Comparison of ENCODE assay signal across 8 cellular contexts in the genomic region with DNA sequence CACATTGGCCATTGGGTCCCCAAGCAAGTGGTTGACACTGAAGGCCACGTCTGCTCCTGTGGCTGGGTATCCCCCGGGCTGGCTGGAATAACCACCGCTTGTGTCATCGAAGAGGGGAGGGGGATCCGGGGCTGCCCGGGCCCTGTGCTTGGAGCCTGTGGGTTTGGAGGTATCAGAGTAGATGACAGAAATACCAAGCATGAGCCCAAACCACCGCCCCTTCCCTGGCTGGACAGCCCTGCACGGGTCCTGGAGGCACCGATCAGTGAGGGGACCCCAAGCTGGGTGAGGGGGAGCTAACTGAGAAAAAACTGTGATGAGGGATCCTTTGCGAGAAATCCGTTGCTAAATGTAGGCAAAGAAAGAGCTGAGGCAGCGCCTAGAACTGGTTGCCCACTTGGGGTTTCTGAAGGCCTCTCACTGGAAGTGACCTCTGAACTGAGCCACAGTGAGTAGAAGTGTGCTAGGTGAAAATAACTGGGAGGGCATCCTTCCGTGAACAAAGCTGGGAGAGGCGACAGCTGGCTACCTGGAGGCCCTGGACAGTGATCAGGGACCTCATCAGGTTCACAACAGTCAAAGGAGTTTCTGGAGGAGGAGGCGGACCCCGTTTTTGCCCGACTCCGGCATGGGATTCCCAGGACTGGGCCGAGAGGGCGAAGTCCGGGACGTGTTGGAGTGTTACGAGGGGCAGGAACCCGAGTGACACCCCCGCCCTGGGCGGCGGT. TPM values are rescaled to one million over a fixed set of nuclear protein-coding genes. Genes with fewer than 3 reads are reported as not detected.
DNase-seq lines count a peak whose midpoint lies in the region; ATAC-seq and TF ChIP-seq lines count a peak whose summit lies in the region.

No MANE protein-coding gene starts in this region.

- H3K27ac ChIP-seq in stomach, result peak overlapping the region; percentile 92 to 98 (median 97)

- peaks cover 18% of the 10 kb centered on the region for H3K27me3 Mint-ChIP-seq in activated naive CD8-positive, alpha-beta T cell treated with anti-CD3 and anti-CD28 coated beads for 36 hours
- peaks cover 8 to 18% (median 15%) of the 10 kb centered on the region in 3 donors for H3K27me3 Mint-ChIP-seq in immature natural killer cell (ENCODE audit: low read depth in 3 of 3)

- peaks cover 24% of the 10 kb centered on the region for H3K27me3 ChIP-seq in HAP-1 (ENCODE audit: low read depth)
- peaks cover 0 to 27% (median 19%) of the 10 kb centered on the region in 3 donors for H3K27me3 ChIP-seq in stomach

- H3K9me3 ChIP-seq in HAP-1 (no peaks in the 10 kb centered on the region), stomach (no peaks in the 10 kb centered on the region)

- H3K27ac Mint-ChIP-seq in activated naive CD8-positive, alpha-beta T cell treated with anti-CD3 and anti-CD28 coated beads for 36 hours, result peak overlapping the region; percentile 79
- peak overlapping the region; percentile 75 to 94 (median 81) for H3K27ac Mint-ChIP-seq in immature natural killer cell

- H3K4me3 Mint-ChIP-seq in activated naive CD8-positive, alpha-beta T cell treated with anti-CD3 and anti-CD28 coated beads for 36 hours, result peak overlapping the region; percentile 90
- peak overlapping the region; percentile 86 to 94 (median 92) for H3K4me3 Mint-ChIP-seq in immature natural killer cell

- DNase-seq in AG10803 (ENCODE audit: low read depth) (no peak), HAP-1 (ENCODE audit: low spot score in 2 of 2) (no peak), immature natural killer cell (no peak), stomach (no peak), SIG-M5 (lab: John Stamatoyannopoulos, UW) (no peak), occipital lobe (lab: John Stamatoyannopoulos, UW) (no peak)
- DNase-seq in activated naive CD8-positive, alpha-beta T cell treated with anti-CD3 and anti-CD28 coated beads for 36 hours, result no peak

- WGBS in stomach, 5 donors, result 12 to 21% (median 16%) methylated on average over 19 to 27 of the region's 27 CpGs

- TF ChIP-seq CTCF in AG10803 (conservative IDR thresholded peaks at IDR 0.05; ENCODE audit: low read length) (no peak), stomach (IDR thresholded peaks at IDR 0.05) (no peak)

- H3K36me3 Mint-ChIP-seq in activated naive CD8-positive, alpha-beta T cell treated with anti-CD3 and anti-CD28 coated beads for 36 hours, result peaks cover 8% of the 10 kb centered on the region
- peaks cover 0 to 4% (median 3%) of the 10 kb centered on the region in 3 donors for H3K36me3 Mint-ChIP-seq in immature natural killer cell

- in situ Hi-C loops in HAP-1 (cut with MboI; ENCODE audit: low sequenced_read_pairs), result no loop called here

- H3K4me3 ChIP-seq in AG10803 (ENCODE audit: low read length) (peak overlapping the region; percentile 91), HAP-1 (peak overlapping the region; percentile 71), stomach (peak overlapping the region; percentile 60 to 97 (median 80))

- TF ChIP-seq POLR2A in stomach (IDR thresholded peaks at IDR 0.05), result no peak

- intact Hi-C loops in stomach (cut with DNase I; ENCODE audit: low total_unique reads), result no loop called here

- no peaks in the 10 kb centered on the region for H3K9me3 Mint-ChIP-seq in activated naive CD8-positive, alpha-beta T cell treated with anti-CD3 and anti-CD28 coated beads for 36 hours
- no peaks in the 10 kb centered on the region for H3K9me3 Mint-ChIP-seq in immature natural killer cell

- TF ChIP-seq EP300 in stomach (IDR thresholded peaks at IDR 0.05), result no peak

- H3K36me3 ChIP-seq in HAP-1 (replicated peaks) (peaks cover 11% of the 10 kb centered on the region), stomach (peaks cover 10 to 30% (median 24%) of the 10 kb centered on the region in 4 donors)

- peaks cover 26% of the 10 kb centered on the region for H3K4me1 Mint-ChIP-seq in activated naive CD8-positive, alpha-beta T cell treated with anti-CD3 and anti-CD28 coated beads for 36 hours
- peaks cover 35 to 38% of the 10 kb centered on the region in 2 donors for H3K4me1 Mint-ChIP-seq in immature natural killer cell

- H3K4me1 ChIP-seq in HAP-1 (peaks cover 9% of the 10 kb centered on the region), stomach (peaks cover 25 to 63% (median 51%) of the 10 kb centered on the region in 4 donors)

- no peak for ATAC-seq in HG03139 (IDR thresholded peaks at IDR 0.05; ENCODE audit: unreplicated experiment)

RNA-seq across cellular contexts. Expression of a gene that starts 0.6 kb away (rescaled TPM):
- total RNA-seq in activated naive CD8-positive, alpha-beta T cell treated with anti-CD3 and anti-CD28 coated beads for 36 hours, result 10 to 100 TPM; 64.1 to 72.4 TPM
- 10 to 100 TPM; 55.7 to 85.2 (median 62.1) TPM for polyA plus RNA-seq in immature natural killer cell
- 100 to 1,000 TPM in 1 of 5 donors, 10 to 100 TPM in 4; 11.6 to 122 (median 41.9) TPM for total RNA-seq in stomach
- 10 to 100 TPM; 67.1 to 88.1 (median 87.7) TPM for polyA plus RNA-seq in stomach
- 32.4 TPM for total RNA-seq in occipital lobe

RNA-seq across cellular contexts. Expression of a gene that starts 3.4 kb away (rescaled TPM):
- not detected for total RNA-seq in activated naive CD8-positive, alpha-beta T cell treated with anti-CD3 and anti-CD28 coated beads for 36 hours
- not detected for polyA plus RNA-seq in immature natural killer cell
- 10 to 100 TPM in 2 of 5 donors, 1 to 10 TPM in 1, not detected in 2; 2.8 to 19.6 (median 18.3) TPM for total RNA-seq in stomach
- 1 to 10 TPM in 2 of 3 donors, under 1 TPM in 1; 0.46 to 2.8 (median 2.4) TPM for polyA plus RNA-seq in stomach
- total RNA-seq in occipital lobe, result 6.4 TPM

RNA-seq across cellular contexts. Expression of a gene that starts 10.3 kb away (rescaled TPM):
- 1 to 10 TPM; 1.9 to 2.2 TPM for total RNA-seq in activated naive CD8-positive, alpha-beta T cell treated with anti-CD3 and anti-CD28 coated beads for 36 hours
- polyA plus RNA-seq in immature natural killer cell (not detected), stomach (1 to 10 TPM in 1 of 3 donors, under 1 TPM in 2; 0.50 to 1.5 (median 0.80) TPM)
- total RNA-seq in stomach (not detected), occipital lobe (33.1 TPM)

RNA-seq across cellular contexts. Expression of a gene that starts 19.9 kb away (rescaled TPM):
- total RNA-seq in activated naive CD8-positive, alpha-beta T cell treated with anti-CD3 and anti-CD28 coated beads for 36 hours, result 100 to 1,000 TPM in 1 of 2 experiments, 10 to 100 TPM in 1; 97.6 to 102 TPM
- polyA plus RNA-seq in immature natural killer cell, result 10 to 100 TPM; 22.9 to 33.2 (median 25.8) TPM
- total RNA-seq in stomach, result 10 to 100 TPM; 19.3 to 93.6 (median 36.7) TPM
- polyA plus RNA-seq in stomach, result 100 to 1,000 TPM in 2 of 3 donors, 10 to 100 TPM in 1; 98.0 to 170 (median 168) TPM
- total RNA-seq in occipital lobe, result 28.9 TPM

RNA-seq across cellular contexts. Expression of a gene that starts 28.5 kb away (rescaled TPM):
- total RNA-seq in activated naive CD8-positive, alpha-beta T cell treated with anti-CD3 and anti-CD28 coated beads for 36 hours, result 10 to 100 TPM; 11.0 to 11.9 TPM
- polyA plus RNA-seq in immature natural killer cell (not detected), stomach (1 to 10 TPM; 2.3 to 5.6 (median 4.6) TPM)
- total RNA-seq in stomach (10 to 100 TPM in 2 of 5 donors, 1 to 10 TPM in 2, under 1 TPM in 1; 0.58 to 66.9 (median 6.8) TPM), occipital lobe (1.1 TPM)

Comparison
In these comparisons a context has a peak if more than half of its experiments do, and no peak if none do; other contexts are left out.
1. RNA of a gene that starts 10.3 kb away (total RNA-seq): 33.1 TPM in occipital lobe (single experiment); 1.9 to 2.2 TPM in activated naive CD8-positive, alpha-beta T cell treated with anti-CD3 and anti-CD28 coated beads for 36 hours and not detected in stomach; every median in the first group is over 10 times any median in the second.
2. Peak in every context shown above with its lines, with median percentiles within 50 percentile points of each other: H3K4me3 ChIP-seq.